Comparison of ENCODE assay signal across 8 cellular contexts in genomic region chr19:51799311-51799997, GRCh38. TPM values are rescaled to one million over a fixed set of nuclear protein-coding genes. Genes with fewer than 3 reads are reported as not detected.
DNase-seq lines count a peak whose midpoint lies in the region; ATAC-seq lines count a peak whose summit lies in the region.

No MANE protein-coding gene starts in this region.

- H3K4me3 ChIP-seq in duodenal mucosa (ENCODE audit: low read depth in 1 of 2, low read length in 2 of 2) = peak overlapping the region; percentile 16 to 38
- H3K4me3 ChIP-seq in muscle layer of colon (ENCODE audit: low read depth in 1 of 2, low read length in 2 of 2) = peak overlapping the region in 1 of 2 donors; percentile 34
- H3K4me3 ChIP-seq in CD4-positive, alpha-beta memory T cell (ENCODE audit: low read length in 2 of 2) = no peak overlapping the region

- intact Hi-C loops in CD4-positive, alpha-beta memory T cell (cut with micrococcal nuclease) = no loop called here

- no peaks in the 10 kb centered on the region for H3K27me3 ChIP-seq in duodenal mucosa (ENCODE audit: control insufficient read depth in 1 of 2, insufficient read depth in 2 of 2, low read length in 2 of 2)
- no peaks in the 10 kb centered on the region for H3K27me3 ChIP-seq in muscle layer of colon (ENCODE audit: control insufficient read depth in 1 of 2, insufficient read depth in 2 of 2, low read length in 2 of 2)
- H3K27me3 ChIP-seq in CD4-positive, alpha-beta memory T cell (ENCODE audit: insufficient read depth, low read length) = no peaks in the 10 kb centered on the region

- H3K27ac Mint-ChIP-seq in CD4-positive, alpha-beta memory T cell = no peak overlapping the region

- H3K9me3 ChIP-seq in duodenal mucosa (ENCODE audit: control insufficient read depth in 1 of 2, low read length in 2 of 2) (peaks cover 0 to 12% of the 10 kb centered on the region in 2 donors), muscle layer of colon (ENCODE audit: low read length) (no peaks in the 10 kb centered on the region)
- H3K9me3 ChIP-seq in CD4-positive, alpha-beta memory T cell (ENCODE audit: control insufficient read depth in 1 of 2, low read length in 2 of 2) = no peaks in the 10 kb centered on the region

- H3K9me3 Mint-ChIP-seq in CD4-positive, alpha-beta memory T cell = peaks cover 0 to 20% (median 14%) of the 10 kb centered on the region in 8 donors

- POLR2A ChIA-PET in CD4-positive, alpha-beta memory T cell (lab: Charles Lee; ENCODE audit: partially characterized antibody) = no interaction called here

- peak overlapping the region; percentile 66 for H3K27ac ChIP-seq in duodenal mucosa (ENCODE audit: low read depth, low read length)
- H3K27ac ChIP-seq in muscle layer of colon (ENCODE audit: low read depth, low read length) = peak overlapping the region; percentile 15
- no peak overlapping the region for H3K27ac ChIP-seq in CD4-positive, alpha-beta memory T cell (ENCODE audit: low read depth, low read length)

- CTCF ChIA-PET in CD4-positive, alpha-beta memory T cell (lab: Charles Lee; ENCODE audit: partially characterized antibody) = no interaction called here

- peak; percentile 95 for DNase-seq in AG20443 (ENCODE audit: low spot score)
- DNase-seq in NCI-H774 (lab: John Stamatoyannopoulos, UW) = peak; percentile 2
- DNase-seq in activated CD4-positive, alpha-beta T cell treated with anti-CD3 and anti-CD28 coated beads, Interleukin-2, amount 50 U/mL, for 4 hours = no peak
- DNase-seq in islet precursor cell = no peak
- no peak for DNase-seq in CD4-positive, alpha-beta memory T cell

- ATAC-seq in GM19395 (IDR thresholded peaks at IDR 0.05; ENCODE audit: unreplicated experiment) = no peak

- H3K36me3 Mint-ChIP-seq in CD4-positive, alpha-beta memory T cell = peaks cover 0 to 4% of the 10 kb centered on the region in 2 donors

- H3K4me1 ChIP-seq in duodenal mucosa (ENCODE audit: control insufficient read depth in 1 of 2, insufficient read depth in 2 of 2, low read length in 2 of 2) (peaks cover 0 to 6% of the 10 kb centered on the region in 2 donors), muscle layer of colon (ENCODE audit: insufficient read depth, low read length) (peaks cover 13% of the 10 kb centered on the region)
- no peaks in the 10 kb centered on the region for H3K4me1 ChIP-seq in CD4-positive, alpha-beta memory T cell (ENCODE audit: insufficient read depth, low read length)

- H3K9ac ChIP-seq in duodenal mucosa (ENCODE audit: low read depth in 1 of 2, low read length in 2 of 2) (no peak overlapping the region), muscle layer of colon (ENCODE audit: low read length) (no peak overlapping the region)

- no peaks in the 10 kb centered on the region for H3K36me3 ChIP-seq in duodenal mucosa (ENCODE audit: control insufficient read depth in 1 of 2, insufficient read depth in 2 of 2, low read length in 2 of 2)
- H3K36me3 ChIP-seq in muscle layer of colon (ENCODE audit: insufficient read depth, low read length) = no peaks in the 10 kb centered on the region
- H3K36me3 ChIP-seq in CD4-positive, alpha-beta memory T cell (ENCODE audit: insufficient read depth, low read length) = no peaks in the 10 kb centered on the region

- H3K4me3 Mint-ChIP-seq in CD4-positive, alpha-beta memory T cell = no peak overlapping the region

- no peaks in the 10 kb centered on the region for H3K4me1 Mint-ChIP-seq in CD4-positive, alpha-beta memory T cell

- H3K27me3 Mint-ChIP-seq in CD4-positive, alpha-beta memory T cell = peaks cover 4 to 8% of the 10 kb centered on the region in 2 donors

RNA-seq across cellular contexts. Expression of gene FPR3, which starts 4.5 kb away (rescaled TPM):
- total RNA-seq in CD4-positive, alpha-beta memory T cell = 1 to 10 TPM; 3.2 TPM
- polyA plus RNA-seq in CD4-positive, alpha-beta memory T cell = not detected

RNA-seq across cellular contexts. Expression of gene FPR2, which starts 38.5 kb away (rescaled TPM):
- total RNA-seq in CD4-positive, alpha-beta memory T cell = not detected
- polyA plus RNA-seq in CD4-positive, alpha-beta memory T cell = not detected

RNA-seq across cellular contexts. Expression of gene FPR1, which starts 47.8 kb away (rescaled TPM):
- not detected for total RNA-seq in CD4-positive, alpha-beta memory T cell
- polyA plus RNA-seq in CD4-positive, alpha-beta memory T cell = under 1 TPM in 1 of 2 donors, not detected in 1; 0.30 TPM

Comparison
In these comparisons a context has a peak if more than half of its experiments do, and no peak if none do; other contexts are left out.
1. DNase-seq: peak in AG20443 (single experiment) and NCI-H774 (single experiment); none in activated CD4-positive, alpha-beta T cell treated with anti-CD3 and anti-CD28 coated beads, Interleukin-2, amount 50 U/mL, for 4 hours (0 of 2), islet precursor cell (single experiment) and CD4-positive, alpha-beta memory T cell (0 of 5).
2. H3K4me3 ChIP-seq: peak in duodenal mucosa (2 of 2); none in CD4-positive, alpha-beta memory T cell (0 of 2).